Comparison of ENCODE assay signal across 1 cellular context in the genomic region with DNA sequence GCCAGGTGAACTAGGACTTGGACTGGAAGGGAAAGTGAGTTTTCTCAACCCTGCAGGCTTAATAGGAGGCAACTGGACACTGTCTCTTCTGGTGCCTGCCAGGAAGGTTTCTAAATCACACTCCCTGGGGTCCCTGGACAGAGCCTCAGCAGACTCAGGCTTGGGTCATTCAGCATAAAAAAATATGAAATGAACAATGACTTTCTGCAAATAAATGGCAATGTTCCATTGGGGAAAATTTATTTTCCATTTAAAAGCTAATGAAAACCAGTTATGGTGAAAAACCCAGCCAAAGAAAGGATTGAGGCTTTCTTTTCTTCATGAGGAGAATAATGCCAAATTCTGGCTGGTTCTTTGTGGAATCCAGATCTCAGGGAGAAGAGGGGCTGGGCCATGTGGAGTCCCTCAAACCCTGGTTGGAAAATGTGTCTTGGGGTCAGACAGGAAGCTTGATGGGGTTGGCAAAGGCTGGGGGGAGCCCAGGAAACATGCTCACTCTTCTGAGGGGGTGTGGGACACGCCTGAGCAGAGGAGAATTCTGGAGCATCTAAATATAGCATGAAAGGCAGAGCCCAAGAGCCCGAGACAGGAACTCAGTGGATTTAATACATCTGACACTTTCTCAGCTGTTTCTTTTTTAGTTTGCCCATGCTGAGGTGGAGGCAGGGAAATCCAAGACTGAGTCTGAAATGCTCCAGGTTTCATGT.
TF ChIP-seq lines count a peak whose summit lies in the region.

No MANE protein-coding gene starts in this region.

TF ChIP-seq in HCT116, 20 proteins besides CTCF, POLR2A, EP300 and RAD21:
- TF ChIP-seq EZH2phosphoT487 (IDR thresholded peaks at IDR 0.05; ENCODE audit: borderline replicate concordance) (no peak), SIN3A (IDR thresholded peaks at IDR 0.05; ENCODE audit: low read depth) (no peak)
